In the genomic region with DNA sequence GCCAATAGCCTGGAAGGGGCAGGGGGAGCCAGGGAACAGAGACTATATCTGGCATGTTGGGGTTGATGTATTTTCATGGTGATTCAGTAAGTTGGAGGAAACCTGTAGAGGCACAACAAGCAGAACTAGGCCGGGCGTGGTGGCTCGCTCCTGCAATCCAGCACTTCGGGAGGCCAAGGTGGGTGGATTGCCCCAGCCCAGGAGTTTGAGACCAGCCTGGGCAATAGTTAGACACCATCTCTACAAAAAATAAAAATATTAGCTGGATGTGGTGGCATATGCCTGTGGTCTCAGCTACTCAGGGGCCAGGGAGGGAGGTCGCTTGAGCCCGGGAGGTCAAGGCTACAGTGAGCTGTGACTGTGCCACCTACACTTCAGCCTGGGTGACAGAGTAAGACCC, we compare ENCODE assay signal across 1 cellular context.
TF ChIP-seq lines count a peak whose summit lies in the region.

No MANE protein-coding gene starts in this region.

TF ChIP-seq in HepG2, 621 proteins besides CTCF, POLR2A, EP300 and RAD21:
- no peak for TF ChIP-seq KDM5B (CRISPR knock-in tag; IDR thresholded peaks at IDR 0.05; ENCODE audit: borderline replicate concordance)
- no peak for TF ChIP-seq TMF1 (CRISPR knock-in tag; IDR thresholded peaks at IDR 0.05; ENCODE audit: low read depth)
- TF ChIP-seq SIX1 (CRISPR knock-in tag; IDR thresholded peaks at IDR 0.05; ENCODE audit: borderline replicate concordance): no peak
- TF ChIP-seq SALL2 (CRISPR knock-in tag; IDR thresholded peaks at IDR 0.05): no peak
- no peak for TF ChIP-seq ZBTB3 (CRISPR knock-in tag; IDR thresholded peaks at IDR 0.05; ENCODE audit: borderline replicate concordance, low read depth)
- no peak for TF ChIP-seq TBX3 (IDR thresholded peaks at IDR 0.05; ENCODE audit: borderline replicate concordance)
- TF ChIP-seq, protein P1, sequence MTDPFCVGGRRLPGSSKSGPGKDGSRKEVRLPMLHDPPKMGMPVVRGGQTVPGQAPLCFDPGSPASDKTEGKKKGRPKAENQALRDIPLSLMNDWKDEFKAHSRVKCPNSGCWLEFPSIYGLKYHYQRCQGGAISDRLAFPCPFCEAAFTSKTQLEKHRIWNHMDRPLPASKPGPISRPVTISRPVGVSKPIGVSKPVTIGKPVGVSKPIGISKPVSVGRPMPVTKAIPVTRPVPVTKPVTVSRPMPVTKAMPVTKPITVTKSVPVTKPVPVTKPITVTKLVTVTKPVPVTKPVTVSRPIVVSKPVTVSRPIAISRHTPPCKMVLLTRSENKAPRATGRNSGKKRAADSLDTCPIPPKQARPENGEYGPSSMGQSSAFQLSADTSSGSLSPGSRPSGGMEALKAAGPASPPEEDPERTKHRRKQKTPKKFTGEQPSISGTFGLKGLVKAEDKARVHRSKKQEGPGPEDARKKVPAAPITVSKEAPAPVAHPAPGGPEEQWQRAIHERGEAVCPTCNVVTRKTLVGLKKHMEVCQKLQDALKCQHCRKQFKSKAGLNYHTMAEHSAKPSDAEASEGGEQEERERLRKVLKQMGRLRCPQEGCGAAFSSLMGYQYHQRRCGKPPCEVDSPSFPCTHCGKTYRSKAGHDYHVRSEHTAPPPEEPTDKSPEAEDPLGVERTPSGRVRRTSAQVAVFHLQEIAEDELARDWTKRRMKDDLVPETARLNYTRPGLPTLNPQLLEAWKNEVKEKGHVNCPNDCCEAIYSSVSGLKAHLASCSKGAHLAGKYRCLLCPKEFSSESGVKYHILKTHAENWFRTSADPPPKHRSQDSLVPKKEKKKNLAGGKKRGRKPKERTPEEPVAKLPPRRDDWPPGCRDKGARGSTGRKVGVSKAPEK (CRISPR knock-in tag; IDR thresholded peaks at IDR 0.05; ENCODE audit: borderline replicate concordance): no peak
- TF ChIP-seq ZNF761 (CRISPR knock-in tag; conservative IDR thresholded peaks at IDR 0.05): no peak
- TF ChIP-seq, protein P2, sequence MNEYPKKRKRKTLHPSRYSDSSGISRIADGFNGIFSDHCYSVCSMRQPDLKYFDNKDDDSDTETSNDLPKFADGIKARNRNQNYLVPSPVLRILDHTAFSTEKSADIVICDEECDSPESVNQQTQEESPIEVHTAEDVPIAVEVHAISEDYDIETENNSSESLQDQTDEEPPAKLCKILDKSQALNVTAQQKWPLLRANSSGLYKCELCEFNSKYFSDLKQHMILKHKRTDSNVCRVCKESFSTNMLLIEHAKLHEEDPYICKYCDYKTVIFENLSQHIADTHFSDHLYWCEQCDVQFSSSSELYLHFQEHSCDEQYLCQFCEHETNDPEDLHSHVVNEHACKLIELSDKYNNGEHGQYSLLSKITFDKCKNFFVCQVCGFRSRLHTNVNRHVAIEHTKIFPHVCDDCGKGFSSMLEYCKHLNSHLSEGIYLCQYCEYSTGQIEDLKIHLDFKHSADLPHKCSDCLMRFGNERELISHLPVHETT (CRISPR knock-in tag; conservative IDR thresholded peaks at IDR 0.05): no peak
- no peak for TF ChIP-seq JARID2 (CRISPR knock-in tag; IDR thresholded peaks at IDR 0.05; ENCODE audit: insufficient replicate concordance)
- TF ChIP-seq, protein P3, sequence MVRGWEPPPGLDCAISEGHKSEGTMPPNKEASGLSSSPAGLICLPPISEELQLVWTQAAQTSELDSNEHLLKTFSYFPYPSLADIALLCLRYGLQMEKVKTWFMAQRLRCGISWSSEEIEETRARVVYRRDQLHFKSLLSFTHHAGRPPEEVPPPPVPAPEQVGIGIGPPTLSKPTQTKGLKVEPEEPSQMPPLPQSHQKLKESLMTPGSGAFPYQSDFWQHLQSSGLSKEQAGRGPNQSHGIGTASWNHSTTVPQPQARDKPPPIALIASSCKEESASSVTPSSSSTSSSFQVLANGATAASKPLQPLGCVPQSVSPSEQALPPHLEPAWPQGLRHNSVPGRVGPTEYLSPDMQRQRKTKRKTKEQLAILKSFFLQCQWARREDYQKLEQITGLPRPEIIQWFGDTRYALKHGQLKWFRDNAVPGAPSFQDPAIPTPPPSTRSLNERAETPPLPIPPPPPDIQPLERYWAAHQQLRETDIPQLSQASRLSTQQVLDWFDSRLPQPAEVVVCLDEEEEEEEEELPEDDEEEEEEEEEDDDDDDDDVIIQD (CRISPR knock-in tag; IDR thresholded peaks at IDR 0.05; ENCODE audit: low read depth): no peak
- no peak for TF ChIP-seq ZNF747 (CRISPR knock-in tag; IDR thresholded peaks at IDR 0.05; ENCODE audit: borderline replicate concordance)
- TF ChIP-seq, protein P4, sequence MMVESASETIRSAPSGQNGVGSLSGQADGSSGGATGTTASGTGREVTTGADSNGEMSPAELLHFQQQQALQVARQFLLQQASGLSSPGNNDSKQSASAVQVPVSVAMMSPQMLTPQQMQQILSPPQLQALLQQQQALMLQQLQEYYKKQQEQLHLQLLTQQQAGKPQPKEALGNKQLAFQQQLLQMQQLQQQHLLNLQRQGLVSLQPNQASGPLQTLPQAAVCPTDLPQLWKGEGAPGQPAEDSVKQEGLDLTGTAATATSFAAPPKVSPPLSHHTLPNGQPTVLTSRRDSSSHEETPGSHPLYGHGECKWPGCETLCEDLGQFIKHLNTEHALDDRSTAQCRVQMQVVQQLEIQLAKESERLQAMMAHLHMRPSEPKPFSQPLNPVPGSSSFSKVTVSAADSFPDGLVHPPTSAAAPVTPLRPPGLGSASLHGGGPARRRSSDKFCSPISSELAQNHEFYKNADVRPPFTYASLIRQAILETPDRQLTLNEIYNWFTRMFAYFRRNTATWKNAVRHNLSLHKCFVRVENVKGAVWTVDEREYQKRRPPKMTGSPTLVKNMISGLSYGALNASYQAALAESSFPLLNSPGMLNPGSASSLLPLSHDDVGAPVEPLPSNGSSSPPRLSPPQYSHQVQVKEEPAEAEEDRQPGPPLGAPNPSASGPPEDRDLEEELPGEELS (CRISPR knock-in tag; IDR thresholded peaks at IDR 0.05): no peak
- no peak for TF ChIP-seq KLF6 (CRISPR knock-in tag; IDR thresholded peaks at IDR 0.05)
